In the genomic region with DNA sequence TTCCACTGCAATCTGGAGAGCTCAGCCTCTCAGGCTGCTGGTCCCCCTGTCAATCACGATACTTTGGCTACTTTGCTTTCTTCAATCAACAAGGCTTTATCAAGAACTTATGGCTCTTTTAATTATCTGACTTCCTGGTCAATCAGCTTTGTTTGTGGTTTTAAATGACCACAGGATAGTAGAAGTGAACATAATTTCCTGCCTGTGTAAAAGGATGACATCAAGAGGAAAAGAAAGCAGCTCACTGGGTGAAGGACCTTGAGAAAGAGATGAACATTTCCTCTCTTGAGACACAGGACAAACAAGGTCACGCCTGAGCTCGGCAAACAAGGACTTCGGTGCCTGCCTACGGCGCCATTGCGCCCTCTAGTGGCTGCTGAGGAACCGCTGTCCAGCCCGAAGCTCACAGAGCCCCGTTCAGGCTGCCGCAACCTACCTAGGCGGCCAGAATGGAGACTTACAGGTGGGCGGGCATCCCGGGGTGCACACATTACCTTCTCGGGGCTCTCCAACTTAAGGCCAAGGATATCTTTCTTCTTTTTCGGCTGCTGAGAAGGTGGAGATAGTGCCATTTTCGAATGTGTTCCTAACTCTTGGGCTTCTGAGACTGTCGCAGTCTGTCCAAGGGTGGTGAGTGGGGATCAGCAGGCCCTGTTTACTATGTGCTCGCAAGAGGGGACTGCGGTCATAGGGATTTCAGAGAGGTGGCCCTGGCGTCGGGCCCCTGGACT, we compare ENCODE assay signal across 8 cellular contexts. TPM values are rescaled to one million over a fixed set of nuclear protein-coding genes. Genes with fewer than 3 reads are reported as not detected.
DNase-seq lines count a peak whose midpoint lies in the region; ATAC-seq and TF ChIP-seq lines count a peak whose summit lies in the region.

No MANE protein-coding gene starts in this region.

- no peaks in the 10 kb centered on the region for H3K9me3 ChIP-seq in right lobe of liver

- peak; percentile 95 to 99 (median 98) for TF ChIP-seq CTCF in right lobe of liver (IDR thresholded peaks at IDR 0.05)

- H3K4me3 ChIP-seq in right lobe of liver = no peak overlapping the region

- H3K4me1 Mint-ChIP-seq in activated CD4-positive, alpha-beta T cell treated with anti-CD3 and anti-CD28 coated beads, Interleukin-2, amount 10 ng/mL, durations not matched to agents 24 days and 14 days = peaks cover 31% of the 10 kb centered on the region

- intact Hi-C loops in activated CD4-positive, alpha-beta T cell treated with anti-CD3 and anti-CD28 coated beads, Interleukin-2, amount 10 ng/mL, durations not matched to agents 24 days and 14 days (cut with micrococcal nuclease) = loop anchor here (1.0 to 5.0 kb wide), 6 partner anchors 56 to 356 kb away; no protein-coding TSS in a partner anchor
- intact Hi-C loops in right lobe of liver (cut with DNase I) = loop anchor here (10.0 kb wide), 2 partner anchors 204 to 226 kb away; no protein-coding TSS in a partner anchor

- peak overlapping the region; percentile 35 for H3K4me3 Mint-ChIP-seq in activated CD4-positive, alpha-beta T cell treated with anti-CD3 and anti-CD28 coated beads, Interleukin-2, amount 10 ng/mL, durations not matched to agents 24 days and 14 days

- TF ChIP-seq POLR2A in right lobe of liver (IDR thresholded peaks at IDR 0.05) = no peak

- no peaks in the 10 kb centered on the region for H3K36me3 Mint-ChIP-seq in activated CD4-positive, alpha-beta T cell treated with anti-CD3 and anti-CD28 coated beads, Interleukin-2, amount 10 ng/mL, durations not matched to agents 24 days and 14 days (ENCODE audit: low read depth)

- peak overlapping the region; percentile 30 for H3K27ac Mint-ChIP-seq in activated CD4-positive, alpha-beta T cell treated with anti-CD3 and anti-CD28 coated beads, Interleukin-2, amount 10 ng/mL, durations not matched to agents 24 days and 14 days

- no peaks in the 10 kb centered on the region for H3K27me3 ChIP-seq in right lobe of liver

- peak overlapping the region; percentile 51 to 63 (median 53) for H3K27ac ChIP-seq in right lobe of liver

- ATAC-seq in GM19025 (IDR thresholded peaks at IDR 0.05; ENCODE audit: low read depth, unreplicated experiment) (peak; percentile 87), HG03196 (IDR thresholded peaks at IDR 0.05; ENCODE audit: unreplicated experiment) (peak; percentile 83), right lobe of liver (peak; percentile 96 to 99 (median 96))

- no peaks in the 10 kb centered on the region for H3K36me3 ChIP-seq in right lobe of liver

- WGBS in right lobe of liver (ENCODE audit: insufficient coverage, low coverage, low lambda C conversion rate, missing lambda C conversion rate) = 3% methylated on average over 11 of the region's 22 CpGs

- H3K27me3 Mint-ChIP-seq in activated CD4-positive, alpha-beta T cell treated with anti-CD3 and anti-CD28 coated beads, Interleukin-2, amount 10 ng/mL, durations not matched to agents 24 days and 14 days = no peaks in the 10 kb centered on the region

- DNase-seq in Ammon's horn (ENCODE audit: low spot score) (peak; percentile 94), NCI-H524 (lab: John Stamatoyannopoulos, UW) (peak; percentile 37 to 71), dedifferentiated amniotic fluid mesenchymal stem cell (ENCODE audit: extremely low spot score) (peak; percentile 91), right lobe of liver (peak; percentile 92 to 93 (median 93))
- DNase-seq in activated CD4-positive, alpha-beta T cell treated with anti-CD3 and anti-CD28 coated beads, Interleukin-2, amount 10 ng/mL, durations not matched to agents 24 days and 14 days = peak; percentile 96
- peak; percentile 91 for DNase-seq in stimulated activated CD4-positive, alpha-beta T cell treated with anti-CD3 and anti-CD28 coated beads, Interleukin-4, amount 100 ng/mL, for 24 hours

- peaks cover 0 to 7% (median 0%) of the 10 kb centered on the region in 4 donors for H3K4me1 ChIP-seq in right lobe of liver

- peaks cover 4% of the 10 kb centered on the region for H3K9me3 Mint-ChIP-seq in activated CD4-positive, alpha-beta T cell treated with anti-CD3 and anti-CD28 coated beads, Interleukin-2, amount 10 ng/mL, durations not matched to agents 24 days and 14 days

RNA-seq across cellular contexts. Expression of gene IL1RL2, which starts 54.0 kb away (rescaled TPM):
- total RNA-seq in activated CD4-positive, alpha-beta T cell treated with anti-CD3 and anti-CD28 coated beads, Interleukin-2, amount 10 ng/mL, durations not matched to agents 24 days and 14 days = 0.09 and 0.12 TPM in 2 replicates
- total RNA-seq in right lobe of liver = 1 to 10 TPM; 1.2 to 3.1 (median 2.3) TPM
